29 cellular contexts compared by ENCODE assay signal in genomic region chr22:32631507-32632245, GRCh38.
DNase-seq lines count a peak whose midpoint lies in the region; ATAC-seq and TF ChIP-seq lines count a peak whose summit lies in the region.
"Had no signal": no experiment of that assay in that cellular context is flagged by ENCODE, and none has a peak within 500 bp of the region (broad histone marks: within the 10 kb centered on the region; RNA-seq: fewer than 3 reads in every experiment).

No MANE protein-coding gene starts in this region.

- H3K14ac ChIP-seq in IMR-90 (replicated peaks; ENCODE audit: low read depth, low read length): no peak overlapping the region

- H4K8ac ChIP-seq in IMR-90 (ENCODE audit: low read depth in 2 of 2, low read length in 2 of 2): no peak overlapping the region

- DNase-seq in activated CD8-positive, alpha-beta memory T cell treated with anti-CD3 and anti-CD28 coated beads, Interleukin-2, amount 10 ng/mL, durations not matched to agents 7 days and 5 days: no peak
- no peak for DNase-seq in activated CD8-positive, alpha-beta memory T cell treated with anti-CD3 and anti-CD28 coated beads for 24 hours
- DNase-seq in IMR-90: no peak
- DNase-seq in erythroblast (lab: John Stamatoyannopoulos, UW): peak; percentile 42 to 45
- no peak for DNase-seq in stimulated activated effector memory CD8-positive, alpha-beta T cell treated with anti-CD3 and anti-CD28 coated beads, Interleukin-12 subunit alpha, Interleukin-12 subunit beta, amount 100 ng/mL, for 72 hours (ENCODE audit: low spot score in 2 of 2)
- no peak for DNase-seq in NCI-H446 (lab: John Stamatoyannopoulos, UW)
- DNase-seq in psoas muscle: no peak
- DNase-seq in medulla oblongata (ENCODE audit: extremely low spot score): no peak
- DNase-seq: activated CD4-positive, alpha-beta T cell treated with anti-CD3 and anti-CD28 coated beads, Interleukin-2, amount 50 U/mL, for 4 hours; activated gamma-delta T cell; CD8-positive, alpha-beta memory T cell; cerebellar nuclear complex; DMS 273 treated with DMSO at 0.1 percent for 48 hours; EL; GM23248; heart left ventricle; Kasumi-1; NCI-H146; NCI-H2107; NCI-H82; right lobe of liver; stimulated activated CD4-positive, alpha-beta T cell treated with anti-CD3 and anti-CD28 coated beads, Interleukin-4, amount 100 ng/mL, for 4 hours; stimulated activated naive B cell treated with anti-CD40 and anti-IgM and Interleukin-4, amounts not matched to agents 10 μg/mL and 1 μg/mL and 100 μg/mL, for 72 hours had no signal

- intact Hi-C loops in IMR-90 (cut with micrococcal nuclease) (no loop called here), psoas muscle (cut with DNase I) (no loop called here)

- peak overlapping the region; percentile 41; the same call in 1 of the 2 replicates for H4K91ac ChIP-seq in IMR-90 (ENCODE audit: insufficient read depth, low read depth, low read length)

- H3K27me3 Mint-ChIP-seq in activated CD8-positive, alpha-beta memory T cell treated with anti-CD3 and anti-CD28 coated beads, Interleukin-2, amount 10 ng/mL, durations not matched to agents 7 days and 5 days: peaks cover 23% of the 10 kb centered on the region

- H3K79me1 ChIP-seq in IMR-90 (ENCODE audit: low read depth in 1 of 2, low read length in 2 of 2): no peaks in the 10 kb centered on the region

- WGBS in IMR-90 (ENCODE audit: extremely low coverage in 2 of 2, insufficient read length in 1 of 2), 2 experiments: 100% methylated on average over 2 of the region's 5 CpGs; no CpG with 5 or more reads in 1 of the 2 experiments
- WGBS in psoas muscle, 3 donors: 90 to 93% (median 91%) methylated on average over 5 of the region's 5 CpGs

- H3K23ac ChIP-seq in IMR-90 (ENCODE audit: low read depth, low read length): no peak overlapping the region

- no peak overlapping the region for H3K4me2 ChIP-seq in IMR-90 (ENCODE audit: low read depth, low read length)
- H3K4me2 ChIP-seq: neural progenitor cell had no signal

- H3K27ac ChIP-seq in IMR-90 (ENCODE audit: insufficient read depth, low read length) (no peak overlapping the region), psoas muscle (no peak overlapping the region)
- H3K27ac ChIP-seq: GM23248, neural progenitor cell, parathyroid adenoma, right lobe of liver, VCaP had no signal

- H3K4me3 Mint-ChIP-seq in activated CD8-positive, alpha-beta memory T cell treated with anti-CD3 and anti-CD28 coated beads, Interleukin-2, amount 10 ng/mL, durations not matched to agents 7 days and 5 days: no peak overlapping the region
- H3K4me3 Mint-ChIP-seq in stimulated activated effector memory CD8-positive, alpha-beta T cell treated with anti-CD3 and anti-CD28 coated beads, Interleukin-12 subunit alpha, Interleukin-12 subunit beta, amount 100 ng/mL, for 72 hours: no peak overlapping the region
- H3K4me3 Mint-ChIP-seq: B cell; CD8-positive, alpha-beta memory T cell; memory B cell; neural progenitor cell; stimulated activated naive B cell treated with anti-CD40 and anti-IgM and Interleukin-4, amounts not matched to agents 10 μg/mL and 1 μg/mL and 100 μg/mL, for 72 hours had no signal

- no peaks in the 10 kb centered on the region for H3K36me3 Mint-ChIP-seq in activated CD8-positive, alpha-beta memory T cell treated with anti-CD3 and anti-CD28 coated beads, Interleukin-2, amount 10 ng/mL, durations not matched to agents 7 days and 5 days
- H3K36me3 Mint-ChIP-seq in stimulated activated effector memory CD8-positive, alpha-beta T cell treated with anti-CD3 and anti-CD28 coated beads, Interleukin-12 subunit alpha, Interleukin-12 subunit beta, amount 100 ng/mL, for 72 hours: no peaks in the 10 kb centered on the region
- H3K36me3 Mint-ChIP-seq: CD8-positive, alpha-beta memory T cell; memory B cell; neural progenitor cell; stimulated activated naive B cell treated with anti-CD40 and anti-IgM and Interleukin-4, amounts not matched to agents 10 μg/mL and 1 μg/mL and 100 μg/mL, for 72 hours had no signal

- TF ChIP-seq CTCF in IMR-90 (conservative IDR thresholded peaks at IDR 0.05; ENCODE audit: low read depth, low read length): no peak
- TF ChIP-seq CTCF in psoas muscle (IDR thresholded peaks at IDR 0.05): no peak

- H4K5ac ChIP-seq in IMR-90 (ENCODE audit: low read depth, low read length): peak overlapping the region; percentile 61; the same call in 1 of the 2 replicates

- H3K4me3 ChIP-seq in IMR-90 (ENCODE audit: insufficient read depth, low read depth, low read length) (no peak overlapping the region), psoas muscle (no peak overlapping the region)
- H3K4me3 ChIP-seq: GM23248, heart left ventricle, neural progenitor cell, right lobe of liver had no signal

- no peak overlapping the region for H3K9ac ChIP-seq in IMR-90 (ENCODE audit: low read depth, low read length)
- H3K9ac ChIP-seq: GM23248, neural progenitor cell, parathyroid adenoma had no signal

- H3K9me3 Mint-ChIP-seq in activated CD8-positive, alpha-beta memory T cell treated with anti-CD3 and anti-CD28 coated beads, Interleukin-2, amount 10 ng/mL, durations not matched to agents 7 days and 5 days (ENCODE audit: low read depth): no peaks in the 10 kb centered on the region
- no peaks in the 10 kb centered on the region for H3K9me3 Mint-ChIP-seq in stimulated activated effector memory CD8-positive, alpha-beta T cell treated with anti-CD3 and anti-CD28 coated beads, Interleukin-12 subunit alpha, Interleukin-12 subunit beta, amount 100 ng/mL, for 72 hours
- H3K9me3 Mint-ChIP-seq: CD8-positive, alpha-beta memory T cell; memory B cell; neural progenitor cell; stimulated activated naive B cell treated with anti-CD40 and anti-IgM and Interleukin-4, amounts not matched to agents 10 μg/mL and 1 μg/mL and 100 μg/mL, for 72 hours had no signal

- H2BK15ac ChIP-seq in IMR-90 (ENCODE audit: low read depth, low read length): peak overlapping the region; percentile 36; the same call in 1 of the 3 replicates

- in situ Hi-C loops in IMR-90 (cut with MboI; ENCODE audit: low sequenced_read_pairs): no loop called here

- H3K27ac Mint-ChIP-seq in activated CD8-positive, alpha-beta memory T cell treated with anti-CD3 and anti-CD28 coated beads, Interleukin-2, amount 10 ng/mL, durations not matched to agents 7 days and 5 days: peak overlapping the region; percentile 60
- no peak overlapping the region for H3K27ac Mint-ChIP-seq in stimulated activated effector memory CD8-positive, alpha-beta T cell treated with anti-CD3 and anti-CD28 coated beads, Interleukin-12 subunit alpha, Interleukin-12 subunit beta, amount 100 ng/mL, for 72 hours
- H3K27ac Mint-ChIP-seq: B cell; CD8-positive, alpha-beta memory T cell; memory B cell; neural progenitor cell; stimulated activated naive B cell treated with anti-CD40 and anti-IgM and Interleukin-4, amounts not matched to agents 10 μg/mL and 1 μg/mL and 100 μg/mL, for 72 hours had no signal

- H2AK9ac ChIP-seq in IMR-90 (replicated peaks; ENCODE audit: low read depth, low read length, poor library complexity): no peak overlapping the region

- TF ChIP-seq POLR2A in IMR-90 (IDR thresholded peaks at IDR 0.05; ENCODE audit: low read depth, low read length): no peak
- no peak for TF ChIP-seq POLR2A in erythroblast (IDR thresholded peaks at IDR 0.05; ENCODE audit: low read length)

- H4K20me1 ChIP-seq in IMR-90 (ENCODE audit: insufficient read depth, low read length): no peaks in the 10 kb centered on the region

- H2AFZ ChIP-seq in IMR-90 (replicated peaks; ENCODE audit: low read length, poor library complexity): no peak overlapping the region
- H2AFZ ChIP-seq: GM23248, neural progenitor cell, parathyroid adenoma had no signal

- POLR2A ChIA-PET in IMR-90 (lab: Charles Lee; ENCODE audit: unreplicated experiment): no interaction called here

- H3K9me3 ChIP-seq in IMR-90 (ENCODE audit: control insufficient read depth, insufficient read depth, low read length) (no peaks in the 10 kb centered on the region), psoas muscle (no peaks in the 10 kb centered on the region)
- H3K9me3 ChIP-seq: heart left ventricle, right lobe of liver had no signal

- peak; percentile 23 for ATAC-seq in activated CD8-positive, alpha-beta memory T cell treated with anti-CD3 and anti-CD28 coated beads, Interleukin-2, amount 10 ng/mL, durations not matched to agents 7 days and 5 days
- ATAC-seq in IMR-90 (ENCODE audit: low read depth) (no peak), psoas muscle (no peak)
- peak; percentile 33 for ATAC-seq in stimulated activated effector memory CD8-positive, alpha-beta T cell treated with anti-CD3 and anti-CD28 coated beads, Interleukin-12 subunit alpha, Interleukin-12 subunit beta, amount 100 ng/mL, for 72 hours
- ATAC-seq: right lobe of liver; SK-N-SH treated with all-trans-retinoic acid at 6 μM for 48 hours; stimulated activated naive B cell treated with anti-CD40 and anti-IgM and Interleukin-4, amounts not matched to agents 10 μg/mL and 1 μg/mL and 100 μg/mL, for 72 hours had no signal

- 0 out of 2 replicates have a peak overlapping the region, but pooled peaks have one; percentile 72 for H2BK20ac ChIP-seq in IMR-90 (ENCODE audit: low read depth, low read length)

- TF ChIP-seq RAD21 in IMR-90 (IDR thresholded peaks at IDR 0.05; ENCODE audit: low read length): no peak

- H3K9me1 ChIP-seq in IMR-90 (ENCODE audit: insufficient read depth, low read length): peaks cover 6% of the 10 kb centered on the region; the same call in 1 of the 2 replicates

- BruUV-seq in IMR-90 (replicated peaks; lab: Mats Ljungman, UMichigan): no TSS peak

- H2BK5ac ChIP-seq in IMR-90 (ENCODE audit: low read depth, low read length, poor library complexity, severe bottlenecking): no peak overlapping the region

- H3K27me3 ChIP-seq in IMR-90 (ENCODE audit: control insufficient read depth, insufficient read depth, low read length) (no peaks in the 10 kb centered on the region), psoas muscle (ENCODE audit: insufficient read depth in 3 of 3, low read length in 2 of 3) (peaks cover 0 to 5% (median 0%) of the 10 kb centered on the region in 3 donors)
- H3K27me3 ChIP-seq: heart left ventricle, neural progenitor cell, right lobe of liver had no signal

- peaks cover 12% of the 10 kb centered on the region for H3K4me1 ChIP-seq in IMR-90 (ENCODE audit: control insufficient read depth, insufficient read depth, low read length)
- H3K4me1 ChIP-seq in psoas muscle: peaks cover 11% of the 10 kb centered on the region
- H3K4me1 ChIP-seq: parathyroid adenoma had no signal

- peak overlapping the region; percentile 47 for H2BK120ac ChIP-seq in IMR-90 (ENCODE audit: low read depth, low read length)

- peak overlapping the region; percentile 54; the same call in 1 of the 2 replicates for H3K18ac ChIP-seq in IMR-90 (ENCODE audit: low read depth, low read length)

- peaks cover 31% of the 10 kb centered on the region for H3K4me1 Mint-ChIP-seq in activated CD8-positive, alpha-beta memory T cell treated with anti-CD3 and anti-CD28 coated beads, Interleukin-2, amount 10 ng/mL, durations not matched to agents 7 days and 5 days
- no peaks in the 10 kb centered on the region for H3K4me1 Mint-ChIP-seq in stimulated activated effector memory CD8-positive, alpha-beta T cell treated with anti-CD3 and anti-CD28 coated beads, Interleukin-12 subunit alpha, Interleukin-12 subunit beta, amount 100 ng/mL, for 72 hours
- H3K4me1 Mint-ChIP-seq: B cell; CD8-positive, alpha-beta memory T cell had no signal

- peak overlapping the region; percentile 31; the same call in 1 of the 2 replicates for H3K4ac ChIP-seq in IMR-90 (ENCODE audit: low read depth, low read length)

- H2AK5ac ChIP-seq in IMR-90 (ENCODE audit: low read depth, low read length): peak overlapping the region; percentile 31; the same call in 1 of the 2 replicates

- no peak overlapping the region for H3K56ac ChIP-seq in IMR-90 (ENCODE audit: extremely low read depth, insufficient read depth, low read length)

- dilution Hi-C loops in IMR-90 (cut with HindIII; ENCODE audit: low sequenced_read_pairs, unreplicated experiment): no loop called here

- CTCF ChIA-PET in activated CD8-positive, alpha-beta memory T cell treated with anti-CD3 and anti-CD28 coated beads, Interleukin-2, amount 10 ng/mL, durations not matched to agents 7 days and 5 days (lab: Charles Lee): no interaction called here
- CTCF ChIA-PET in IMR-90 (lab: Yijun Ruan, JAX): no interaction called here

- no peaks in the 10 kb centered on the region for H3K36me3 ChIP-seq in IMR-90 (ENCODE audit: control insufficient read depth, insufficient read depth, low read length)
- no peaks in the 10 kb centered on the region for H3K36me3 ChIP-seq in psoas muscle (ENCODE audit: insufficient read depth in 1 of 2, low read depth in 1 of 2)
- H3K36me3 ChIP-seq: heart left ventricle, neural progenitor cell, right lobe of liver had no signal

Comparison
In these comparisons a context has a peak if more than half of its experiments do, and no peak if none do; other contexts are left out.
1. ATAC-seq: peak in activated CD8-positive, alpha-beta memory T cell treated with anti-CD3 and anti-CD28 coated beads, Interleukin-2, amount 10 ng/mL, durations not matched to agents 7 days and 5 days (single experiment) and stimulated activated effector memory CD8-positive, alpha-beta T cell treated with anti-CD3 and anti-CD28 coated beads, Interleukin-12 subunit alpha, Interleukin-12 subunit beta, amount 100 ng/mL, for 72 hours (single experiment); none in IMR-90 (single experiment) and psoas muscle (0 of 4).
2. DNase-seq: peak in erythroblast (2 of 2); none in activated CD8-positive, alpha-beta memory T cell treated with anti-CD3 and anti-CD28 coated beads, Interleukin-2, amount 10 ng/mL, durations not matched to agents 7 days and 5 days (single experiment), activated CD8-positive, alpha-beta memory T cell treated with anti-CD3 and anti-CD28 coated beads for 24 hours (single experiment), IMR-90 (single experiment), stimulated activated effector memory CD8-positive, alpha-beta T cell treated with anti-CD3 and anti-CD28 coated beads, Interleukin-12 subunit alpha, Interleukin-12 subunit beta, amount 100 ng/mL, for 72 hours (0 of 2), NCI-H446 (0 of 2), psoas muscle (0 of 2) and medulla oblongata (single experiment).